ENCODE assay signal across 38 cellular contexts in genomic region chr6:96509281-96509680, GRCh38. TPM values are rescaled to one million over a fixed set of nuclear protein-coding genes. Genes with fewer than 3 reads are reported as not detected.
"Had no signal": no experiment of that assay in that cellular context is flagged by ENCODE, and none has a peak within 500 bp of the region (broad histone marks: within the 10 kb centered on the region; RNA-seq: fewer than 3 reads in every experiment).

No MANE protein-coding gene starts in this region.

- H3K27me3 ChIP-seq: MG63 had no signal

- H3K4me3 ChIP-seq: MG63 had no signal

- H3K36me3 ChIP-seq: MG63 had no signal

- DNase-seq: Karpas-422, Kasumi-1, MG63, MM.1S, MV-4-11, NCI-H1048, NCI-H1092, NCI-H1092 treated with DMSO at 0.1 percent for 48 hours, NCI-H1105, NCI-H1105 treated with DMSO at 0.1 percent for 48 hours, NCI-H1417, NCI-H1417 treated with DMSO at 0.1 percent for 48 hours, NCI-H1436, NCI-H1436 treated with DMSO at 0.1 percent for 48 hours, NCI-H146, NCI-H1694, NCI-H1694 treated with DMSO at 0.1 percent for 48 hours, NCI-H187, NCI-H187 treated with DMSO at 0.1 percent for 48 hours, NCI-H1930, NCI-H2029, NCI-H2029 treated with DMSO at 0.1 percent for 48 hours, NCI-H2081, NCI-H2081 treated with DMSO at 0.1 percent for 48 hours, NCI-H2107, NCI-H2171, NCI-H2171 treated with DMSO at 0.1 percent for 48 hours, NCI-H2227 treated with DMSO at 0.1 percent for 48 hours, NCI-H226, NCI-H345, NCI-H446, NCI-H446 treated with DMSO at 0.1 percent for 48 hours, NCI-H510A, NCI-H510A treated with DMSO at 0.1 percent for 48 hours had no signal

- H3K9me3 ChIP-seq: MG63 had no signal

RNA-seq across cellular contexts. Expression of gene FHL5, which starts 53.6 kb away (rescaled TPM):
- total RNA-seq: LHCN-M2, M059J, MCF 10A, NCI-H460 had no signal
